Comparison of ENCODE assay signal across 24 cellular contexts in genomic region chr11:134625631-134626030, GRCh38.
DNase-seq lines count a peak whose midpoint lies in the region; ATAC-seq, FAIRE-seq and TF ChIP-seq lines count a peak whose summit lies in the region.
"Had no signal": no experiment of that assay in that cellular context is flagged by ENCODE, and none has a peak within 500 bp of the region (broad histone marks: within the 10 kb centered on the region; RNA-seq: fewer than 3 reads in every experiment).

No MANE protein-coding gene starts in this region.

- ATAC-seq in upper lobe of right lung, result peak; percentile 24
- ATAC-seq: A549, GM12878, GM23338, HCT116 had no signal

- H3K4me2 ChIP-seq in SK-N-SH, result no peak overlapping the region
- H3K4me2 ChIP-seq: A549; BLaER1 treated with 17β-estradiol and CSF1 and Interleukin-3, amounts not matched to agents 10 nM and 100 nM; GM23338 had no signal

- H3K4me1 ChIP-seq in kidney (ENCODE audit: control insufficient read depth in 1 of 2, insufficient read depth in 1 of 2, low read depth in 1 of 2, low read length in 2 of 2), result no peaks in the 10 kb centered on the region
- H3K4me1 ChIP-seq in upper lobe of right lung, result no peaks in the 10 kb centered on the region
- no peaks in the 10 kb centered on the region for H3K4me1 ChIP-seq in SK-N-SH (ENCODE audit: control insufficient read depth in 1 of 2, insufficient read depth in 2 of 2, low read depth in 1 of 2, low read length in 1 of 2)
- H3K4me1 ChIP-seq: A549; BE2C; BLaER1 treated with 17β-estradiol and CSF1 and Interleukin-3, amounts not matched to agents 10 nM and 100 nM had no signal

- no peaks in the 10 kb centered on the region for H3F3A ChIP-seq in SK-N-SH (replicated peaks; ENCODE audit: insufficient read depth)

- H3K27ac ChIP-seq in kidney (ENCODE audit: low read depth in 2 of 2, low read length in 2 of 2) (no peak overlapping the region), upper lobe of right lung (no peak overlapping the region), SK-N-SH (ENCODE audit: low read depth in 2 of 2, low read length in 1 of 2) (no peak overlapping the region)
- H3K27ac ChIP-seq: A549; BLaER1 treated with 17β-estradiol and CSF1 and Interleukin-3, amounts not matched to agents 10 nM and 100 nM had no signal

- H4K20me1 ChIP-seq in SK-N-SH (ENCODE audit: insufficient read depth), result no peaks in the 10 kb centered on the region
- H4K20me1 ChIP-seq: BLaER1 treated with 17β-estradiol and CSF1 and Interleukin-3, amounts not matched to agents 10 nM and 100 nM had no signal

- no peak for TF ChIP-seq EP300 in SK-N-SH (IDR thresholded peaks at IDR 0.05; ENCODE audit: borderline replicate concordance in 1 of 2, low read depth in 1 of 2, low read length in 1 of 2)

- H3K27me3 ChIP-seq in upper lobe of right lung (no peaks in the 10 kb centered on the region), SK-N-SH (ENCODE audit: insufficient read depth) (no peaks in the 10 kb centered on the region)
- H3K27me3 ChIP-seq: BLaER1 treated with 17β-estradiol and CSF1 and Interleukin-3, amounts not matched to agents 10 nM and 100 nM had no signal

- TF ChIP-seq RAD21 in SK-N-SH (IDR thresholded peaks at IDR 0.05; ENCODE audit: low read length), result no peak

- no peak overlapping the region for H2AFZ ChIP-seq in SK-N-SH (ENCODE audit: low read depth)
- H2AFZ ChIP-seq: GM23338 had no signal

- POLR2A ChIA-PET in SK-N-SH (lab: Yijun Ruan, JAX), result no interaction called here

- FAIRE-seq in kidney (lab: Jason Lieb, UNC), result no peak
- FAIRE-seq: A549, D721Med, GM12878, GM19239 had no signal

- no peaks in the 10 kb centered on the region for H3K79me2 ChIP-seq in SK-N-SH (ENCODE audit: insufficient read depth)

- no peaks in the 10 kb centered on the region for H3K9me3 ChIP-seq in kidney (ENCODE audit: control insufficient read depth in 1 of 2, low read length in 2 of 2)
- H3K9me3 ChIP-seq in upper lobe of right lung, result no peaks in the 10 kb centered on the region
- H3K9me3 ChIP-seq in SK-N-SH, result no peaks in the 10 kb centered on the region
- H3K9me3 ChIP-seq: A549; BE2C; BLaER1 treated with 17β-estradiol and CSF1 and Interleukin-3, amounts not matched to agents 10 nM and 100 nM had no signal

- no peak overlapping the region for H3K9ac ChIP-seq in kidney (ENCODE audit: low read length in 2 of 2)
- no peak overlapping the region for H3K9ac ChIP-seq in SK-N-SH
- H3K9ac ChIP-seq: BLaER1 treated with 17β-estradiol and CSF1 and Interleukin-3, amounts not matched to agents 10 nM and 100 nM had no signal

- peak; percentile 39 for DNase-seq in activated effector memory CD4-positive, alpha-beta T cell treated with anti-CD3 and anti-CD28 coated beads, Interleukin-2, amount 50 U/mL, for 16 hours
- no peak for DNase-seq in activated effector memory CD4-positive, alpha-beta T cell treated with Interleukin-2 at 50 U/mL for 16 hours
- peak; percentile 18 for DNase-seq in kidney
- DNase-seq in upper lobe of right lung, result no peak
- DNase-seq in SK-N-SH, result no peak
- DNase-seq in stimulated activated CD4-positive, alpha-beta T cell treated with anti-CD3 and anti-CD28 coated beads, Interleukin-1b, Interleukin-23, amount 100 ng/mL, for 48 hours, result no peak
- DNase-seq: 8988T; ACHN; AML-193; BE2C; CD4-positive, alpha-beta T cell; CD8-positive, alpha-beta memory T cell; DMS 273 treated with DMSO at 0.1 percent for 48 hours; DMS79; EL; GDM1; H9 had no signal

- 23% methylated on average over 3 of the region's 3 CpGs for WGBS in SK-N-SH (ENCODE audit: low lambda C conversion rate)

- intact Hi-C loops in kidney (cut with DNase I), result no loop called here
- intact Hi-C loops in upper lobe of right lung (cut with DNase I), result no loop called here

- no peak overlapping the region for H3K4me3 ChIP-seq in kidney (ENCODE audit: low read length in 2 of 2)
- H3K4me3 ChIP-seq in upper lobe of right lung, result no peak overlapping the region
- H3K4me3 ChIP-seq in SK-N-SH (ENCODE audit: low read depth in 2 of 2, low read length in 1 of 2), result no peak overlapping the region
- H3K4me3 ChIP-seq: A549; BLaER1 treated with 17β-estradiol and CSF1 and Interleukin-3, amounts not matched to agents 10 nM and 100 nM; GM12878; GM23338 had no signal

- CTCF ChIA-PET in SK-N-SH (lab: Yijun Ruan, JAX), result interaction anchor here (0.6 to 1.6 kb wide), 4 partner anchors 10 to 232 kb away, joined by 3 to 4 read pairs (median 3); no protein-coding TSS in a partner anchor

- H3K9me2 ChIP-seq in SK-N-SH, result no peaks in the 10 kb centered on the region

- no peaks in the 10 kb centered on the region for H3K36me3 ChIP-seq in kidney (ENCODE audit: control insufficient read depth in 1 of 2, insufficient read depth in 2 of 2, low read length in 2 of 2)
- H3K36me3 ChIP-seq in upper lobe of right lung, result no peaks in the 10 kb centered on the region
- no peaks in the 10 kb centered on the region for H3K36me3 ChIP-seq in SK-N-SH (replicated peaks in 1 of 2; ENCODE audit: control insufficient read depth in 1 of 2, insufficient read depth in 2 of 2, low read length in 1 of 2)
- H3K36me3 ChIP-seq: BE2C; BLaER1 treated with 17β-estradiol and CSF1 and Interleukin-3, amounts not matched to agents 10 nM and 100 nM had no signal

- TF ChIP-seq CTCF in kidney (IDR thresholded peaks at IDR 0.05; ENCODE audit: borderline replicate concordance, extremely low read depth, insufficient read depth) (no peak), upper lobe of right lung (IDR thresholded peaks at IDR 0.05) (no peak), SK-N-SH (IDR thresholded peaks at IDR 0.05) (no peak)

TF ChIP-seq in SK-N-SH, 30 proteins besides CTCF, POLR2A, EP300 and RAD21:
- no peak for TF ChIP-seq POLR2AphosphoS5 (IDR thresholded peaks at IDR 0.05; ENCODE audit: low read depth, low read length)
- TF ChIP-seq, protein P1, sequence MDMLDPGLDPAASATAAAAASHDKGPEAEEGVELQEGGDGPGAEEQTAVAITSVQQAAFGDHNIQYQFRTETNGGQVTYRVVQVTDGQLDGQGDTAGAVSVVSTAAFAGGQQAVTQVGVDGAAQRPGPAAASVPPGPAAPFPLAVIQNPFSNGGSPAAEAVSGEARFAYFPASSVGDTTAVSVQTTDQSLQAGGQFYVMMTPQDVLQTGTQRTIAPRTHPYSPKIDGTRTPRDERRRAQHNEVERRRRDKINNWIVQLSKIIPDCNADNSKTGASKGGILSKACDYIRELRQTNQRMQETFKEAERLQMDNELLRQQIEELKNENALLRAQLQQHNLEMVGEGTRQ (IDR thresholded peaks at IDR 0.05; ENCODE audit: borderline replicate concordance, low read depth, low read length), result no peak
- TF ChIP-seq, protein P2, sequence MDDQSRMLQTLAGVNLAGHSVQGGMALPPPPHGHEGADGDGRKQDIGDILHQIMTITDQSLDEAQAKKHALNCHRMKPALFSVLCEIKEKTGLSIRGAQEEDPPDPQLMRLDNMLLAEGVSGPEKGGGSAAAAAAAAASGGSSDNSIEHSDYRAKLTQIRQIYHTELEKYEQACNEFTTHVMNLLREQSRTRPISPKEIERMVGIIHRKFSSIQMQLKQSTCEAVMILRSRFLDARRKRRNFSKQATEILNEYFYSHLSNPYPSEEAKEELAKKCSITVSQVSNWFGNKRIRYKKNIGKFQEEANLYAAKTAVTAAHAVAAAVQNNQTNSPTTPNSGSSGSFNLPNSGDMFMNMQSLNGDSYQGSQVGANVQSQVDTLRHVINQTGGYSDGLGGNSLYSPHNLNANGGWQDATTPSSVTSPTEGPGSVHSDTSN (IDR thresholded peaks at IDR 0.05), result no peak
- no peak for TF ChIP-seq CHD2 (IDR thresholded peaks at IDR 0.05; ENCODE audit: low read length, partially characterized antibody)
- TF ChIP-seq YY1 (IDR thresholded peaks at IDR 0.05; ENCODE audit: low read depth), result no peak

Comparison
In these comparisons a context has a peak if more than half of its experiments do, and no peak if none do; other contexts are left out.
1. DNase-seq: peak in activated effector memory CD4-positive, alpha-beta T cell treated with anti-CD3 and anti-CD28 coated beads, Interleukin-2, amount 50 U/mL, for 16 hours (single experiment) and kidney (single experiment); none in activated effector memory CD4-positive, alpha-beta T cell treated with Interleukin-2 at 50 U/mL for 16 hours (single experiment), upper lobe of right lung (single experiment), SK-N-SH (single experiment) and stimulated activated CD4-positive, alpha-beta T cell treated with anti-CD3 and anti-CD28 coated beads, Interleukin-1b, Interleukin-23, amount 100 ng/mL, for 48 hours (single experiment).